Comparison of ENCODE assay signal across 1 cellular context in genomic region chr18:10449396-10449795, GRCh38.
TF ChIP-seq lines count a peak whose summit lies in the region.

No MANE protein-coding gene starts in this region.

TF ChIP-seq in HEK293, 187 proteins besides CTCF, POLR2A, EP300 and RAD21 (continued from another document):
- TF ChIP-seq ZXDB (tag by site-specific recombination; IDR thresholded peaks at IDR 0.05) (peak; percentile 45; the same call in 1 of the 2 replicates), FEZF1 (tag by site-specific recombination; IDR thresholded peaks at IDR 0.05) (peak; percentile 24; the same call in 1 of the 2 replicates), ZNF704 (tag by site-specific recombination; IDR thresholded peaks at IDR 0.05) (no peak), ZNF843 (tag by site-specific recombination; IDR thresholded peaks at IDR 0.05) (peak; percentile 20; the same call in 1 of the 2 replicates), ZNF10 (tag by site-specific recombination; IDR thresholded peaks at IDR 0.05) (peak; percentile 83), ATF2 (tag by site-specific recombination; IDR thresholded peaks at IDR 0.05; ENCODE audit: low read depth) (peak; percentile 62)
TF ChIP-seq in HEK293: peak in this region for 10.
